ENCODE assay signal across 8 cellular contexts in genomic region chr17:37609170-37610040, GRCh38. TPM values are rescaled to one million over a fixed set of nuclear protein-coding genes. Genes with fewer than 3 reads are reported as not detected.
DNase-seq lines count a peak whose midpoint lies in the region; ATAC-seq, FAIRE-seq and TF ChIP-seq lines count a peak whose summit lies in the region.

A gene with protein sequence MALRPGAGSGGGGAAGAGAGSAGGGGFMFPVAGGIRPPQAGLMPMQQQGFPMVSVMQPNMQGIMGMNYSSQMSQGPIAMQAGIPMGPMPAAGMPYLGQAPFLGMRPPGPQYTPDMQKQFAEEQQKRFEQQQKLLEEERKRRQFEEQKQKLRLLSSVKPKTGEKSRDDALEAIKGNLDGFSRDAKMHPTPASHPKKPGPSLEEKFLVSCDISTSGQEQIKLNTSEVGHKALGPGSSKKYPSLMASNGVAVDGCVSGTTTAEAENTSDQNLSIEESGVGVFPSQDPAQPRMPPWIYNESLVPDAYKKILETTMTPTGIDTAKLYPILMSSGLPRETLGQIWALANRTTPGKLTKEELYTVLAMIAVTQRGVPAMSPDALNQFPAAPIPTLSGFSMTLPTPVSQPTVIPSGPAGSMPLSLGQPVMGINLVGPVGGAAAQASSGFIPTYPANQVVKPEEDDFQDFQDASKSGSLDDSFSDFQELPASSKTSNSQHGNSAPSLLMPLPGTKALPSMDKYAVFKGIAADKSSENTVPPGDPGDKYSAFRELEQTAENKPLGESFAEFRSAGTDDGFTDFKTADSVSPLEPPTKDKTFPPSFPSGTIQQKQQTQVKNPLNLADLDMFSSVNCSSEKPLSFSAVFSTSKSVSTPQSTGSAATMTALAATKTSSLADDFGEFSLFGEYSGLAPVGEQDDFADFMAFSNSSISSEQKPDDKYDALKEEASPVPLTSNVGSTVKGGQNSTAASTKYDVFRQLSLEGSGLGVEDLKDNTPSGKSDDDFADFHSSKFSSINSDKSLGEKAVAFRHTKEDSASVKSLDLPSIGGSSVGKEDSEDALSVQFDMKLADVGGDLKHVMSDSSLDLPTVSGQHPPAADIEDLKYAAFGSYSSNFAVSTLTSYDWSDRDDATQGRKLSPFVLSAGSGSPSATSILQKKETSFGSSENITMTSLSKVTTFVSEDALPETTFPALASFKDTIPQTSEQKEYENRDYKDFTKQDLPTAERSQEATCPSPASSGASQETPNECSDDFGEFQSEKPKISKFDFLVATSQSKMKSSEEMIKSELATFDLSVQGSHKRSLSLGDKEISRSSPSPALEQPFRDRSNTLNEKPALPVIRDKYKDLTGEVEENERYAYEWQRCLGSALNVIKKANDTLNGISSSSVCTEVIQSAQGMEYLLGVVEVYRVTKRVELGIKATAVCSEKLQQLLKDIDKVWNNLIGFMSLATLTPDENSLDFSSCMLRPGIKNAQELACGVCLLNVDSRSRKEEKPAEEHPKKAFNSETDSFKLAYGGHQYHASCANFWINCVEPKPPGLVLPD (N-terminal part only) (minus strand): TSS chr17:37609418. CDS start chr17:37609355, 63 bp downstream.

- peak within 1 kb of the TSS; percentile 81 to 90 (median 90) for H3K4me3 Mint-ChIP-seq in T-cell
- peak within 1 kb of the TSS; percentile 92 for H3K4me3 Mint-ChIP-seq in progenitor cell of endocrine pancreas (ENCODE audit: low read depth)

- ATAC-seq in HG02852 (IDR thresholded peaks at IDR 0.05; ENCODE audit: unreplicated experiment) (peak; percentile 86), T-cell (replicated peaks in 1 of 4) (peak; percentile 85 to 89 (median 86)), left cardiac atrium (peak; percentile 99 to 100)

- H3K4me1 Mint-ChIP-seq in T-cell: peaks cover 39 to 43% (median 39%) of the 10 kb centered on the region in 3 donors
- peaks cover 14% of the 10 kb centered on the region for H3K4me1 Mint-ChIP-seq in progenitor cell of endocrine pancreas (ENCODE audit: low read depth)

- DNase-seq in GM12891 (ENCODE audit: insufficient read length, low spot score): peak; percentile 96
- DNase-seq in NCI-H1436 treated with DMSO at 0.1 percent for 48 hours (lab: John Stamatoyannopoulos, UW): peak; percentile 87
- DNase-seq in T-cell: peak; percentile 90 to 97 (median 94)
- DNase-seq in amniotic epithelial cell (ENCODE audit: low read depth): peak; percentile 92
- DNase-seq in left cardiac atrium: peak; percentile 98
- peak; percentile 96 for DNase-seq in progenitor cell of endocrine pancreas (ENCODE audit: low spot score, unreplicated experiment)
- DNase-seq in ureter (ENCODE audit: low spot score): peak; percentile 95

- H3K9me3 Mint-ChIP-seq in T-cell (no peaks in the 10 kb centered on the region), progenitor cell of endocrine pancreas (ENCODE audit: low read depth) (no peaks in the 10 kb centered on the region)

- peak; percentile 91 for TF ChIP-seq POLR2A in GM12891 (IDR thresholded peaks at IDR 0.05; ENCODE audit: low read depth, low read length)

- CTCF ChIA-PET in T-cell (lab: Charles Lee): interaction anchor here (0.5 to 2.2 kb wide), 10 partner anchors 9 to 236 kb away, joined by 3 to 9 read pairs (median 4); no protein-coding TSS in a partner anchor

- H3K36me3 Mint-ChIP-seq in T-cell (peaks cover 11% of the 10 kb centered on the region), progenitor cell of endocrine pancreas (ENCODE audit: insufficient read depth) (peaks cover 20% of the 10 kb centered on the region)

- POLR2A ChIA-PET in T-cell (lab: Charles Lee): interaction anchor here (0.5 to 1.7 kb wide), 8 partner anchors 8 to 1059 kb away, joined by 3 to 8 read pairs (median 5); no protein-coding TSS in a partner anchor

- H3K27me3 Mint-ChIP-seq in T-cell (no peaks in the 10 kb centered on the region), progenitor cell of endocrine pancreas (no peaks in the 10 kb centered on the region)

- TF ChIP-seq CTCF in progenitor cell of endocrine pancreas (IDR thresholded peaks at IDR 0.05; ENCODE audit: unreplicated experiment): peak; percentile 54

- FAIRE-seq in GM12891 (lab: Jason Lieb, UNC): no peak

- intact Hi-C loops in left cardiac atrium (cut with DNase I): loop anchor here in 1 of 2 donors (10.0 kb wide), 1 partner anchor 75 kb away; no protein-coding TSS in a partner anchor

- H3K27ac Mint-ChIP-seq in T-cell: peak within 1 kb of the TSS; percentile 92 to 93
- H3K27ac Mint-ChIP-seq in progenitor cell of endocrine pancreas: peak within 1 kb of the TSS; percentile 97

TF ChIP-seq in GM12891, 5 proteins besides CTCF, POLR2A, EP300 and RAD21:
- TF ChIP-seq POLR2AphosphoS5 (IDR thresholded peaks at IDR 0.05; ENCODE audit: low read depth, low read length): peak; percentile 89
- TF ChIP-seq TAF1 (IDR thresholded peaks at IDR 0.05; ENCODE audit: low read depth, low read length): peak; percentile 94
- no peak for TF ChIP-seq SPI1 (IDR thresholded peaks at IDR 0.05; ENCODE audit: low read depth, low read length)
- peak; percentile 23 for TF ChIP-seq PAX5 (IDR thresholded peaks at IDR 0.05; ENCODE audit: insufficient read depth, low read length, severe bottlenecking)

RNA-seq across cellular contexts. Expression of the gene that starts here (rescaled TPM):
- polyA plus RNA-seq in GM12891 (2012; ENCODE audit: low read depth, missing spikeins): 12.5 TPM
- 100 to 1,000 TPM; 103 to 118 (median 113) TPM for total RNA-seq in T-cell
- total RNA-seq in left cardiac atrium: 10 to 100 TPM; 25.2 to 32.0 TPM
- total RNA-seq in progenitor cell of endocrine pancreas: 69.0 and 73.0 TPM in 2 replicates
- total RNA-seq in ureter: 65.4 TPM

Comparison
In these comparisons a context has a peak if more than half of its experiments do, and no peak if none do; other contexts are left out.
1. Peak in every context shown above with its lines: DNase-seq and ATAC-seq.